In the genomic region with DNA sequence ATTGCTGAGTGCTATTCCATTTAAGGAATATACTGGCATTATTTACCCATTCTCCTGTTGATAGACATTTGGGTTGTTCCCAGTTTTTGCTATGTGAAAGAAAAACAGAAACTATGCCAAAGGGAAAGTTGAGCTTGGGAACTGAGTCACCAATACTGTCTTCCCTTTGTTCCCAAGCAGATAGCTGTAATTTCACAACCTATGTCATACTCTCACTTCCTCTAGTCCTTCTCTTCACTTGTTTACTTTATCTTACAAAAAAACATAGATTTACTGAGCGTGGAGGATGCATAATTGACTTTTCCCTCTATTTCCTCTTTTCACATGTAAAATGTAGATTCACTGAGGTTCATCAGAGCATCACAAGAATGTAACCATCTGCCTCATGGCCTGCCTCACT, we compare ENCODE assay signal across 13 cellular contexts. TPM values are rescaled to one million over a fixed set of nuclear protein-coding genes. Genes with fewer than 3 reads are reported as not detected.
DNase-seq lines count a peak whose midpoint lies in the region; ATAC-seq and TF ChIP-seq lines count a peak whose summit lies in the region.
"Had no signal": no experiment of that assay in that cellular context is flagged by ENCODE, and none has a peak within 500 bp of the region (broad histone marks: within the 10 kb centered on the region; RNA-seq: fewer than 3 reads in every experiment).

No MANE protein-coding gene starts in this region.

- H3K36me3 Mint-ChIP-seq in naive thymus-derived CD4-positive, alpha-beta T cell = peaks cover 0 to 3% (median 0%) of the 10 kb centered on the region in 5 donors
- H3K36me3 Mint-ChIP-seq: activated naive CD8-positive, alpha-beta T cell treated with anti-CD3 and anti-CD28 coated beads, Interleukin-2, amount 10 ng/mL, durations not matched to agents 7 days and 5 days; natural killer cell treated with Interleukin-12 subunit alpha and Interleukin-12 subunit beta and Interleukin-15 and Interleukin-18, amount 100 ng/mL, for 72 hours had no signal

- H3K27ac Mint-ChIP-seq in naive thymus-derived CD4-positive, alpha-beta T cell = no peak overlapping the region
- H3K27ac Mint-ChIP-seq: activated naive CD8-positive, alpha-beta T cell treated with anti-CD3 and anti-CD28 coated beads, Interleukin-2, amount 10 ng/mL, durations not matched to agents 7 days and 5 days; natural killer cell treated with Interleukin-12 subunit alpha and Interleukin-12 subunit beta and Interleukin-15 and Interleukin-18, amount 100 ng/mL, for 72 hours had no signal

- no peaks in the 10 kb centered on the region for H3K9me3 ChIP-seq in PC-9 (ENCODE audit: insufficient read depth, low read depth)
- no peaks in the 10 kb centered on the region for H3K9me3 ChIP-seq in naive thymus-derived CD4-positive, alpha-beta T cell (ENCODE audit: control insufficient read depth in 2 of 3, low read length in 3 of 3)

- H4K20me1 ChIP-seq in PC-9 (ENCODE audit: insufficient read depth) = no peaks in the 10 kb centered on the region

- no peak for TF ChIP-seq CTCF in PC-9 (conservative IDR thresholded peaks at IDR 0.05)

- peaks cover 25 to 60% (median 45%) of the 10 kb centered on the region in 5 donors for H3K27me3 Mint-ChIP-seq in naive thymus-derived CD4-positive, alpha-beta T cell

- no peaks in the 10 kb centered on the region for H3K36me3 ChIP-seq in PC-9 (ENCODE audit: low read depth)
- no peaks in the 10 kb centered on the region for H3K36me3 ChIP-seq in naive thymus-derived CD4-positive, alpha-beta T cell (ENCODE audit: control insufficient read depth in 2 of 3, insufficient read depth in 3 of 3, low read length in 3 of 3)

- peaks cover 12% of the 10 kb centered on the region; the same call in 1 of the 2 replicates for H3F3A ChIP-seq in PC-9 (ENCODE audit: insufficient read depth, low read depth)

- H3K79me2 ChIP-seq in PC-9 (ENCODE audit: low read depth) = no peaks in the 10 kb centered on the region

- H3K27me3 ChIP-seq in PC-9 (ENCODE audit: insufficient read depth, low read depth) = no peaks in the 10 kb centered on the region
- no peaks in the 10 kb centered on the region for H3K27me3 ChIP-seq in naive thymus-derived CD4-positive, alpha-beta T cell (ENCODE audit: control insufficient read depth in 2 of 2, insufficient read depth in 2 of 2, low read length in 2 of 2)

- peaks cover 0 to 5% (median 0%) of the 10 kb centered on the region in 11 donors for H3K9me3 Mint-ChIP-seq in naive thymus-derived CD4-positive, alpha-beta T cell

- H3K4me3 ChIP-seq in PC-9 = no peak overlapping the region
- no peak overlapping the region for H3K4me3 ChIP-seq in naive thymus-derived CD4-positive, alpha-beta T cell (ENCODE audit: low read length)

- H3K27ac ChIP-seq in PC-9 = peak overlapping the region; percentile 85
- H3K27ac ChIP-seq in epithelial cell of prostate = peak overlapping the region; percentile 84
- H3K27ac ChIP-seq in naive thymus-derived CD4-positive, alpha-beta T cell (ENCODE audit: low read depth, low read length) = no peak overlapping the region

- no peak overlapping the region for H3K4me3 Mint-ChIP-seq in naive thymus-derived CD4-positive, alpha-beta T cell
- H3K4me3 Mint-ChIP-seq: activated naive CD8-positive, alpha-beta T cell treated with anti-CD3 and anti-CD28 coated beads, Interleukin-2, amount 10 ng/mL, durations not matched to agents 7 days and 5 days; natural killer cell treated with Interleukin-12 subunit alpha and Interleukin-12 subunit beta and Interleukin-15 and Interleukin-18, amount 100 ng/mL, for 72 hours had no signal

- no TSS peak for BruUV-seq in PC-9 (replicated peaks; lab: Mats Ljungman, UMichigan)

- peak overlapping the region; percentile 25 for H3K4me2 ChIP-seq in PC-9

- peaks cover 0 to 2% (median 0%) of the 10 kb centered on the region in 7 donors for H3K4me1 Mint-ChIP-seq in naive thymus-derived CD4-positive, alpha-beta T cell
- H3K4me1 Mint-ChIP-seq: activated naive CD8-positive, alpha-beta T cell treated with anti-CD3 and anti-CD28 coated beads, Interleukin-2, amount 10 ng/mL, durations not matched to agents 7 days and 5 days had no signal

- peak; percentile 27 for ATAC-seq in naive thymus-derived CD4-positive, alpha-beta T cell
- ATAC-seq in GM21717 (IDR thresholded peaks at IDR 0.05; ENCODE audit: unreplicated experiment) = no peak
- no peak for ATAC-seq in GM19035 (IDR thresholded peaks at IDR 0.05; ENCODE audit: unreplicated experiment)
- ATAC-seq: natural killer cell treated with Interleukin-12 subunit alpha and Interleukin-12 subunit beta and Interleukin-15 and Interleukin-18, amount 100 ng/mL, for 72 hours had no signal

- H3K9me2 ChIP-seq in PC-9 (ENCODE audit: insufficient read depth) = no peaks in the 10 kb centered on the region

- intact Hi-C loops in PC-9 (cut with micrococcal nuclease; ENCODE audit: unreplicated experiment) = no loop called here
- intact Hi-C loops in naive thymus-derived CD4-positive, alpha-beta T cell (cut with micrococcal nuclease) = no loop called here

- POLR2A ChIA-PET in PC-9 (lab: Charles Lee; ENCODE audit: unreplicated experiment) = no interaction called here
- POLR2A ChIA-PET in naive thymus-derived CD4-positive, alpha-beta T cell (lab: Charles Lee) = no interaction called here

- DNase-seq in GM04504 (ENCODE audit: low read depth) (peak; percentile 10), PC-9 (peak in 1 of 2 experiments; percentile 56), epithelial cell of prostate (ENCODE audit: low read depth, low spot score) (peak; percentile 96), SK-N-DZ (ENCODE audit: low spot score) (no peak), midbrain (lab: John Stamatoyannopoulos, UW) (no peak)
- no peak for DNase-seq in naive thymus-derived CD4-positive, alpha-beta T cell
- DNase-seq: activated naive CD8-positive, alpha-beta T cell treated with anti-CD3 and anti-CD28 coated beads, Interleukin-2, amount 10 ng/mL, durations not matched to agents 7 days and 5 days; C1 segment of cervical spinal cord; OCI-M1; stimulated activated CD4-positive, alpha-beta T cell treated with anti-CD3 and anti-CD28 coated beads, Interleukin-12 subunit alpha, Interleukin-12 subunit beta, amount 100 ng/mL, for 4 hours had no signal

- H2AFZ ChIP-seq in PC-9 = no peak overlapping the region

- CTCF ChIA-PET in PC-9 (lab: Charles Lee) = no interaction called here
- CTCF ChIA-PET in naive thymus-derived CD4-positive, alpha-beta T cell (lab: Charles Lee) = no interaction called here

- H3K4me1 ChIP-seq in PC-9 (replicated peaks; ENCODE audit: insufficient read depth) = peaks cover 22% of the 10 kb centered on the region
- no peaks in the 10 kb centered on the region for H3K4me1 ChIP-seq in naive thymus-derived CD4-positive, alpha-beta T cell (ENCODE audit: control insufficient read depth in 2 of 2, insufficient read depth in 2 of 2, low read length in 2 of 2)

RNA-seq across cellular contexts. Expression of gene PGBD5, which starts 32.4 kb away (rescaled TPM):
- not detected in 2 replicates for total RNA-seq in PC-9 (2021)
- total RNA-seq in naive thymus-derived CD4-positive, alpha-beta T cell = under 1 TPM in 1 of 5 experiments, not detected in 4; 0.36 TPM
- not detected for polyA plus RNA-seq in naive thymus-derived CD4-positive, alpha-beta T cell
- 4.6 and 10.4 TPM in 2 replicates for polyA plus RNA-seq in SK-N-DZ (2014; cell fraction: cytosol; rRNA removed)
- polyA plus RNA-seq in SK-N-DZ (2014; cell fraction: nucleus; rRNA removed) = 3.4 and 5.5 TPM in 2 replicates
- total RNA-seq: activated naive CD8-positive, alpha-beta T cell treated with anti-CD3 and anti-CD28 coated beads, Interleukin-2, amount 10 ng/mL, durations not matched to agents 7 days and 5 days had no signal

Comparison
In these comparisons a context has a peak if more than half of its experiments do, and no peak if none do; other contexts are left out.
1. DNase-seq: peak in GM04504 (single experiment) and epithelial cell of prostate (single experiment); none in naive thymus-derived CD4-positive, alpha-beta T cell (0 of 9), SK-N-DZ (single experiment) and midbrain (single experiment).